In genomic region chr13:23985060-23985459, GRCh38 we compare ENCODE assay signal across 12 cellular contexts.
"Had no signal": no experiment of that assay in that cellular context is flagged by ENCODE, and none has a peak within 500 bp of the region (broad histone marks: within the 10 kb centered on the region; RNA-seq: fewer than 3 reads in every experiment).

No MANE protein-coding gene starts in this region.

- H3K27ac ChIP-seq: heart right ventricle, left ventricle myocardium inferior, uterus had no signal

- H3K4me3 ChIP-seq: heart right ventricle, left ventricle myocardium inferior, uterus had no signal

- ATAC-seq: activated CD8-positive, alpha-beta memory T cell treated with anti-CD3 and anti-CD28 coated beads, Interleukin-2, amount 10 ng/mL, durations not matched to agents 7 days and 5 days; activated naive CD4-positive, alpha-beta T cell treated with anti-CD3 and anti-CD28 coated beads, Interleukin-2, amount 50 U/mL, for 72 hours had no signal

- DNase-seq: activated effector memory CD4-positive, alpha-beta T cell treated with Interleukin-2 at 50 U/mL for 16 hours; activated T-cell treated with anti-CD3 and anti-CD28 coated beads, Interleukin-2, amount 50 U/mL, for 24 hours; amniotic stem cell; heart right ventricle; left ventricle myocardium inferior; mesendoderm; small intestine had no signal

- H3K4me3 Mint-ChIP-seq: activated CD8-positive, alpha-beta memory T cell treated with anti-CD3 and anti-CD28 coated beads, Interleukin-2, amount 10 ng/mL, durations not matched to agents 7 days and 5 days; activated T-cell treated with anti-CD3 and anti-CD28 coated beads, Interleukin-2, amount 50 U/mL, for 24 hours; T-helper 1 cell treated with Interleukin-12 subunit alpha and Interleukin-12 subunit beta and Interleukin-4 antibody, amounts not matched to agents 30 μg/mL and 1 μg/mL, for 36 hours had no signal

- H3K4me1 ChIP-seq: uterus had no signal

- H3K27ac Mint-ChIP-seq: activated CD8-positive, alpha-beta memory T cell treated with anti-CD3 and anti-CD28 coated beads, Interleukin-2, amount 10 ng/mL, durations not matched to agents 7 days and 5 days; activated naive CD4-positive, alpha-beta T cell treated with anti-CD3 and anti-CD28 coated beads, Interleukin-2, amount 50 U/mL, for 72 hours; activated T-cell treated with anti-CD3 and anti-CD28 coated beads, Interleukin-2, amount 50 U/mL, for 24 hours; T-helper 1 cell treated with Interleukin-12 subunit alpha and Interleukin-12 subunit beta and Interleukin-4 antibody, amounts not matched to agents 30 μg/mL and 1 μg/mL, for 36 hours had no signal

- H3K9me3 Mint-ChIP-seq: activated naive CD4-positive, alpha-beta T cell treated with anti-CD3 and anti-CD28 coated beads, Interleukin-2, amount 50 U/mL, for 72 hours; activated T-cell treated with anti-CD3 and anti-CD28 coated beads, Interleukin-2, amount 50 U/mL, for 24 hours; T-helper 1 cell treated with Interleukin-12 subunit alpha and Interleukin-12 subunit beta and Interleukin-4 antibody, amounts not matched to agents 30 μg/mL and 1 μg/mL, for 36 hours had no signal

- H3K36me3 Mint-ChIP-seq: activated CD8-positive, alpha-beta memory T cell treated with anti-CD3 and anti-CD28 coated beads, Interleukin-2, amount 10 ng/mL, durations not matched to agents 7 days and 5 days; activated naive CD4-positive, alpha-beta T cell treated with anti-CD3 and anti-CD28 coated beads, Interleukin-2, amount 50 U/mL, for 72 hours had no signal

- H3K27me3 ChIP-seq: brain microvascular endothelial cell, uterus had no signal

- H3K9me3 ChIP-seq: heart right ventricle, left ventricle myocardium inferior, uterus had no signal

- H3K36me3 ChIP-seq: brain microvascular endothelial cell, heart right ventricle, left ventricle myocardium inferior, uterus had no signal
